Comparison of ENCODE assay signal across 12 cellular contexts in the genomic region with DNA sequence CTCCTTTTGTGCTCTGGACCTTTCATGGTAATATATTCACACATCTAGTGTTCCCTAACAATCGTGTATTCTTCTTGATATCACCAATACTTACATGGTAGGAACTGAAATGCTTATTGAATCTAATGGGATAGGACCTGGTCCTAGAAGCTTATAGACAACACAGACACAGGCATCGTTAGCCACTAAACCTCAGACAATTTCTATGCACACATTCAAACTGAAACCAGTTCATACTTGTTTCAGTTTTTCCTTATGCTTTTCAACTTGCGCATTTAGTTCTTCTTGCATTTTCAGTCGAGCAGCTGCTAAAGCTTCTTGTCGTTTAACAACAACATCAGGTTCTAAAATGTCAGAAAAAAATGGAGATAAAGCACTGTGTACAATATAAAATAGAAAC. TPM values are rescaled to one million over a fixed set of nuclear protein-coding genes. Genes with fewer than 3 reads are reported as not detected.
DNase-seq lines count a peak whose midpoint lies in the region; ATAC-seq lines count a peak whose summit lies in the region.
"Had no signal": no experiment of that assay in that cellular context is flagged by ENCODE, and none has a peak within 500 bp of the region (broad histone marks: within the 10 kb centered on the region; RNA-seq: fewer than 3 reads in every experiment).

No MANE protein-coding gene starts in this region.

- H3K9me3 ChIP-seq in CD4-positive, alpha-beta memory T cell (ENCODE audit: control insufficient read depth in 1 of 2, low read length in 2 of 2) = no peaks in the 10 kb centered on the region
- no peaks in the 10 kb centered on the region for H3K9me3 ChIP-seq in SJCRH30 (replicated peaks)

- POLR2A ChIA-PET in CD4-positive, alpha-beta memory T cell (lab: Charles Lee; ENCODE audit: partially characterized antibody) = no interaction called here

- intact Hi-C loops in CD4-positive, alpha-beta memory T cell (cut with micrococcal nuclease) = no loop called here
- intact Hi-C loops in Right ventricle myocardium superior (cut with DNase I) = no loop called here

- H3K4me3 Mint-ChIP-seq in CD4-positive, alpha-beta memory T cell = peak overlapping the region in 1 of 8 donors; percentile 93
- H3K4me3 Mint-ChIP-seq in activated CD8-positive, alpha-beta memory T cell treated with anti-CD3 and anti-CD28 coated beads, Interleukin-2, amount 10 ng/mL, durations not matched to agents 7 days and 5 days = peak overlapping the region; percentile 100

- no peak for DNase-seq in CD4-positive, alpha-beta memory T cell
- DNase-seq in activated CD8-positive, alpha-beta memory T cell treated with anti-CD3 and anti-CD28 coated beads, Interleukin-2, amount 10 ng/mL, durations not matched to agents 7 days and 5 days = no peak
- DNase-seq in HT-29 (ENCODE audit: low spot score) = no peak
- no peak for DNase-seq in SJCRH30
- no peak for DNase-seq in stimulated activated CD8-positive, alpha-beta memory T cell treated with anti-CD3 and anti-CD28 coated beads, Interleukin-4, amount 100 ng/mL, for 48 hours
- DNase-seq in Right ventricle myocardium superior = no peak
- DNase-seq: NCI-H1436; NK-92 treated with Interleukin-12 subunit alpha and Interleukin-12 subunit beta, amount 100 ng/mL, for 24 hours had no signal

- H3K4me3 ChIP-seq in CD4-positive, alpha-beta memory T cell (ENCODE audit: low read length in 2 of 2) = no peak overlapping the region
- no peak overlapping the region for H3K4me3 ChIP-seq in SJCRH30
- H3K4me3 ChIP-seq: cardiac muscle cell had no signal

- peaks cover 43 to 78% of the 10 kb centered on the region in 2 donors for H3K36me3 Mint-ChIP-seq in CD4-positive, alpha-beta memory T cell
- H3K36me3 Mint-ChIP-seq in activated CD8-positive, alpha-beta memory T cell treated with anti-CD3 and anti-CD28 coated beads, Interleukin-2, amount 10 ng/mL, durations not matched to agents 7 days and 5 days = peaks cover 49% of the 10 kb centered on the region

- ATAC-seq in GM18858 (IDR thresholded peaks at IDR 0.05; ENCODE audit: unreplicated experiment) (peak; percentile 40), HG02852 (IDR thresholded peaks at IDR 0.05; ENCODE audit: unreplicated experiment) (peak; percentile 34), Right ventricle myocardium superior (ENCODE audit: poor library complexity) (no peak)
- ATAC-seq in activated CD8-positive, alpha-beta memory T cell treated with anti-CD3 and anti-CD28 coated beads, Interleukin-2, amount 10 ng/mL, durations not matched to agents 7 days and 5 days = no peak

- no peak overlapping the region for H3K27ac ChIP-seq in CD4-positive, alpha-beta memory T cell (ENCODE audit: low read depth, low read length)
- no peak overlapping the region for H3K27ac ChIP-seq in SJCRH30

- peaks cover 25% of the 10 kb centered on the region for H3K4me1 ChIP-seq in CD4-positive, alpha-beta memory T cell (ENCODE audit: insufficient read depth, low read length)
- H3K4me1 ChIP-seq in SJCRH30 = peaks cover 12% of the 10 kb centered on the region; the same call in 1 of the 2 replicates

- H3K4me1 Mint-ChIP-seq in CD4-positive, alpha-beta memory T cell = peaks cover 11 to 43% (median 21%) of the 10 kb centered on the region in 4 donors
- peaks cover 30% of the 10 kb centered on the region for H3K4me1 Mint-ChIP-seq in activated CD8-positive, alpha-beta memory T cell treated with anti-CD3 and anti-CD28 coated beads, Interleukin-2, amount 10 ng/mL, durations not matched to agents 7 days and 5 days

- H3K36me3 ChIP-seq in CD4-positive, alpha-beta memory T cell (ENCODE audit: insufficient read depth, low read length) = peaks cover 53% of the 10 kb centered on the region
- peaks cover 58% of the 10 kb centered on the region for H3K36me3 ChIP-seq in SJCRH30

- H3K27ac Mint-ChIP-seq in CD4-positive, alpha-beta memory T cell = peak overlapping the region in 6 of 7 donors; percentile 12 to 91 (median 57)
- peak overlapping the region; percentile 49 for H3K27ac Mint-ChIP-seq in activated CD8-positive, alpha-beta memory T cell treated with anti-CD3 and anti-CD28 coated beads, Interleukin-2, amount 10 ng/mL, durations not matched to agents 7 days and 5 days
- H3K27ac Mint-ChIP-seq: B cell had no signal

- CTCF ChIA-PET in CD4-positive, alpha-beta memory T cell (lab: Charles Lee; ENCODE audit: partially characterized antibody) = interaction anchor here (3.2 to 5.2 kb wide), 3 partner anchors 14 to 267 kb away, joined by 16 to 27 read pairs (median 20); no protein-coding TSS in a partner anchor
- CTCF ChIA-PET in activated CD8-positive, alpha-beta memory T cell treated with anti-CD3 and anti-CD28 coated beads, Interleukin-2, amount 10 ng/mL, durations not matched to agents 7 days and 5 days (lab: Charles Lee) = interaction anchor here (0.7 to 4.5 kb wide), 6 partner anchors 11 to 367 kb away, joined by 3 to 41 read pairs (median 13); no protein-coding TSS in a partner anchor

- H3K27me3 Mint-ChIP-seq in CD4-positive, alpha-beta memory T cell = no peaks in the 10 kb centered on the region
- no peaks in the 10 kb centered on the region for H3K27me3 Mint-ChIP-seq in activated CD8-positive, alpha-beta memory T cell treated with anti-CD3 and anti-CD28 coated beads, Interleukin-2, amount 10 ng/mL, durations not matched to agents 7 days and 5 days
- H3K27me3 Mint-ChIP-seq: B cell had no signal

- no peaks in the 10 kb centered on the region for H3K9me3 Mint-ChIP-seq in CD4-positive, alpha-beta memory T cell
- no peaks in the 10 kb centered on the region for H3K9me3 Mint-ChIP-seq in activated CD8-positive, alpha-beta memory T cell treated with anti-CD3 and anti-CD28 coated beads, Interleukin-2, amount 10 ng/mL, durations not matched to agents 7 days and 5 days (ENCODE audit: low read depth)

- no peaks in the 10 kb centered on the region for H3K27me3 ChIP-seq in CD4-positive, alpha-beta memory T cell (ENCODE audit: insufficient read depth, low read length)
- no peaks in the 10 kb centered on the region for H3K27me3 ChIP-seq in SJCRH30
- H3K27me3 ChIP-seq: cardiac muscle cell had no signal

RNA-seq across cellular contexts. Expression of a gene that starts 2.3 kb away (rescaled TPM):
- total RNA-seq in CD4-positive, alpha-beta memory T cell = 10 to 100 TPM; 49.1 to 53.8 TPM
- 100 to 1,000 TPM in 1 of 2 donors, 10 to 100 TPM in 1; 69.8 to 112 TPM for polyA plus RNA-seq in CD4-positive, alpha-beta memory T cell
- 10 to 100 TPM; 33.1 to 49.0 TPM for total RNA-seq in activated CD8-positive, alpha-beta memory T cell treated with anti-CD3 and anti-CD28 coated beads, Interleukin-2, amount 10 ng/mL, durations not matched to agents 7 days and 5 days
- total RNA-seq in HT-29 (2014; rRNA removed; shearing (Covaris generic)) = 56.6 and 67.1 TPM in 2 replicates
- 51.0 and 60.1 TPM in 2 replicates for total RNA-seq in SJCRH30 (2014; rRNA removed; shearing (Covaris generic))
- total RNA-seq in Right ventricle myocardium superior = 41.1 TPM

RNA-seq across cellular contexts. Expression of a gene that starts 20.0 kb away (rescaled TPM):
- total RNA-seq in CD4-positive, alpha-beta memory T cell = 100 to 1,000 TPM in 1 of 2 experiments, 10 to 100 TPM in 1; 90.5 to 100 TPM
- 10 to 100 TPM; 76.6 to 82.0 TPM for polyA plus RNA-seq in CD4-positive, alpha-beta memory T cell
- total RNA-seq in activated CD8-positive, alpha-beta memory T cell treated with anti-CD3 and anti-CD28 coated beads, Interleukin-2, amount 10 ng/mL, durations not matched to agents 7 days and 5 days = 100 to 1,000 TPM; 132 to 151 TPM
- 57.3 and 63.0 TPM in 2 replicates for total RNA-seq in HT-29 (2014; rRNA removed; shearing (Covaris generic))
- 139 and 151 TPM in 2 replicates for total RNA-seq in SJCRH30 (2014; rRNA removed; shearing (Covaris generic))
- 27.9 TPM for total RNA-seq in Right ventricle myocardium superior

RNA-seq across cellular contexts. Expression of a gene that starts 23.2 kb away (rescaled TPM):
- total RNA-seq in CD4-positive, alpha-beta memory T cell = 10 to 100 TPM; 11.1 to 11.9 TPM
- polyA plus RNA-seq in CD4-positive, alpha-beta memory T cell = 1 to 10 TPM in 1 of 2 donors, under 1 TPM in 1; 0.64 to 2.7 TPM
- total RNA-seq in activated CD8-positive, alpha-beta memory T cell treated with anti-CD3 and anti-CD28 coated beads, Interleukin-2, amount 10 ng/mL, durations not matched to agents 7 days and 5 days = 10 to 100 TPM; 50.5 to 59.4 TPM
- total RNA-seq in HT-29 (2014; rRNA removed; shearing (Covaris generic)) = 6.9 and 7.4 TPM in 2 replicates
- total RNA-seq in SJCRH30 (2014; rRNA removed; shearing (Covaris generic)) = 82.3 and 87.1 TPM in 2 replicates
- 12.7 TPM for total RNA-seq in Right ventricle myocardium superior

Comparison
In these comparisons a context has a peak if more than half of its experiments do, and no peak if none do; other contexts are left out.
1. ATAC-seq: peak in GM18858 (single experiment) and HG02852 (single experiment); none in activated CD8-positive, alpha-beta memory T cell treated with anti-CD3 and anti-CD28 coated beads, Interleukin-2, amount 10 ng/mL, durations not matched to agents 7 days and 5 days (single experiment) and Right ventricle myocardium superior (single experiment).